ENCODE assay signal across 24 cellular contexts in genomic region chr20:4848041-4848440, GRCh38.
"Had no signal": no experiment of that assay in that cellular context is flagged by ENCODE, and none has a peak within 500 bp of the region (broad histone marks: within the 10 kb centered on the region; RNA-seq: fewer than 3 reads in every experiment).

No MANE protein-coding gene starts in this region.

- H3K9ac ChIP-seq: parathyroid adenoma had no signal

- H3K79me2 ChIP-seq: parathyroid adenoma had no signal

- H3K27me3 ChIP-seq: esophagus squamous epithelium, heart right ventricle, tibial nerve had no signal

- H3K36me3 ChIP-seq: lower lobe of right lung had no signal

- H3K4me3 ChIP-seq: esophagus squamous epithelium, heart right ventricle, lower lobe of right lung, psoas muscle, tibial nerve had no signal

- H2AFZ ChIP-seq: parathyroid adenoma had no signal

- H3K27ac ChIP-seq: epithelial cell of prostate, esophagus squamous epithelium, heart right ventricle, lower lobe of right lung, parathyroid adenoma, psoas muscle, tibial nerve had no signal

- H3K9me3 ChIP-seq: esophagus squamous epithelium, heart right ventricle, lower lobe of right lung, psoas muscle, tibial nerve had no signal

- FAIRE-seq: colon, endometrium had no signal

- DNase-seq: activated CD4-positive, alpha-beta memory T cell treated with anti-CD3 and anti-CD28 coated beads, Interleukin-2, amount 10 ng/mL, durations not matched to agents 7 days and 5 days; activated CD4-positive, alpha-beta T cell treated with anti-CD3 and anti-CD28 coated beads for 1 hour; activated CD4-positive, alpha-beta T cell treated with anti-CD3 and anti-CD28 coated beads, Interleukin-2, amount 10 ng/mL, durations not matched to agents 7 days and 5 days; activated CD8-positive, alpha-beta memory T cell treated with anti-CD3 and anti-CD28 coated beads, Interleukin-2, amount 10 ng/mL, durations not matched to agents 7 days and 5 days; activated naive CD4-positive, alpha-beta T cell; activated T-cell treated with anti-CD3 and anti-CD28 coated beads for 4 hours; activated T-cell treated with anti-CD3 and anti-CD28 coated beads, Interleukin-2, amount 50 U/mL, for 72 hours; anterior cingulate cortex; dermis blood vessel endothelial cell; effector CD8-positive, alpha-beta T cell; esophagus squamous epithelium; foreskin melanocyte; heart right ventricle; lower lobe of right lung; mesenchymal stem cell; naive thymus-derived CD8-positive, alpha-beta T cell; occipital lobe; psoas muscle; stimulated activated naive CD4-positive, alpha-beta T cell treated with Interleukin-2 at 50 U/mL for 16 hours had no signal

- H3K4me1 ChIP-seq: esophagus squamous epithelium, lower lobe of right lung, parathyroid adenoma, psoas muscle, tibial nerve had no signal

- ATAC-seq: activated CD8-positive, alpha-beta memory T cell treated with anti-CD3 and anti-CD28 coated beads, Interleukin-2, amount 10 ng/mL, durations not matched to agents 7 days and 5 days; activated T-cell treated with anti-CD3 and anti-CD28 coated beads, Interleukin-2, amount 50 U/mL, for 72 hours; heart right ventricle; lower lobe of right lung; naive thymus-derived CD8-positive, alpha-beta T cell; psoas muscle had no signal
